ENCODE assay signal across 1 cellular context in genomic region chr21:43775795-43776430, GRCh38.
TF ChIP-seq lines count a peak whose summit lies in the region.

Gene CSTB (minus strand): TSS chr21:43776308. CDS start chr21:43776269, 39 bp downstream.

TF ChIP-seq in HepG2, 621 proteins besides CTCF, POLR2A, EP300 and RAD21 (continued from another document and continues in another):
- no peak for TF ChIP-seq PRDM4 (CRISPR knock-in tag; IDR thresholded peaks at IDR 0.05; ENCODE audit: borderline replicate concordance)
- no peak for TF ChIP-seq GPN1 (CRISPR knock-in tag; IDR thresholded peaks at IDR 0.05; ENCODE audit: borderline replicate concordance)
- TF ChIP-seq ZNF136 (CRISPR knock-in tag; IDR thresholded peaks at IDR 0.05; ENCODE audit: low read depth) = 0 out of 2 replicates have a peak, but pooled peaks have one; percentile 12
- no peak for TF ChIP-seq ZNF512 (CRISPR knock-in tag; IDR thresholded peaks at IDR 0.05)
- TF ChIP-seq MLX (CRISPR knock-in tag; IDR thresholded peaks at IDR 0.05) = no peak
- no peak for TF ChIP-seq KLF13 (CRISPR knock-in tag; IDR thresholded peaks at IDR 0.05)
- TF ChIP-seq HNF4G (IDR thresholded peaks at IDR 0.05; ENCODE audit: borderline replicate concordance, low read depth, low read length) = no peak
- TF ChIP-seq HNF4G (CRISPR knock-in tag; IDR thresholded peaks at IDR 0.05; ENCODE audit: borderline replicate concordance, low read depth) = 0 out of 2 replicates have a peak, but pooled peaks have one; percentile 7
- TF ChIP-seq ZNF607 (CRISPR knock-in tag; IDR thresholded peaks at IDR 0.05; ENCODE audit: borderline replicate concordance) = 0 out of 2 replicates have a peak, but pooled peaks have one; percentile 58
- TF ChIP-seq ATF4 (CRISPR knock-in tag; IDR thresholded peaks at IDR 0.05) = no peak
- TF ChIP-seq HDAC6 (IDR thresholded peaks at IDR 0.05; ENCODE audit: low read depth, low read length) = no peak
- TF ChIP-seq ESRRA (CRISPR knock-in tag; IDR thresholded peaks at IDR 0.05; ENCODE audit: low read depth) = no peak
- TF ChIP-seq PITX1 (CRISPR knock-in tag; IDR thresholded peaks at IDR 0.05) = no peak
- no peak for TF ChIP-seq ZNF569 (CRISPR knock-in tag; IDR thresholded peaks at IDR 0.05; ENCODE audit: borderline replicate concordance)
- TF ChIP-seq ZNF619 (CRISPR knock-in tag; IDR thresholded peaks at IDR 0.05) = no peak
- peak; percentile 77; the same call in 1 of the 2 replicates for TF ChIP-seq ZFP91 (CRISPR knock-in tag; IDR thresholded peaks at IDR 0.05; ENCODE audit: borderline replicate concordance)
- TF ChIP-seq TERF1 (CRISPR knock-in tag; IDR thresholded peaks at IDR 0.05) = no peak; the same call in 1 of the 2 replicates
- no peak for TF ChIP-seq FOXA1 (IDR thresholded peaks at IDR 0.05)
- no peak for TF ChIP-seq FOXA1 (CRISPR knock-in tag; IDR thresholded peaks at IDR 0.05)
- no peak for TF ChIP-seq SRSF9 (IDR thresholded peaks at IDR 0.05; ENCODE audit: borderline replicate concordance, insufficient read depth, low read depth, low read length, poor library complexity, severe bottlenecking)
- no peak for TF ChIP-seq ZFAT (CRISPR knock-in tag; conservative IDR thresholded peaks at IDR 0.05)
- 0 out of 2 replicates have a peak, but pooled peaks have one; percentile 46 for TF ChIP-seq PPARG (CRISPR knock-in tag; conservative IDR thresholded peaks at IDR 0.05)
- no peak for TF ChIP-seq NFATC3 (CRISPR knock-in tag; IDR thresholded peaks at IDR 0.05)
- TF ChIP-seq BRCA1 (CRISPR knock-in tag; IDR thresholded peaks at IDR 0.05) = no peak
- no peak for TF ChIP-seq ZNF580 (CRISPR knock-in tag; IDR thresholded peaks at IDR 0.05; ENCODE audit: borderline replicate concordance, low read depth)
- TF ChIP-seq SPEN (CRISPR knock-in tag; IDR thresholded peaks at IDR 0.05; ENCODE audit: low read depth) = peak; percentile 13; the same call in 1 of the 2 replicates
- peak; percentile 54 for TF ChIP-seq MED1 (CRISPR knock-in tag; IDR thresholded peaks at IDR 0.05)
- 0 out of 2 replicates have a peak, but pooled peaks have one; percentile 41 for TF ChIP-seq ZSCAN12 (CRISPR knock-in tag; IDR thresholded peaks at IDR 0.05)
- peak; percentile 47 for TF ChIP-seq TFDP2 (CRISPR knock-in tag; IDR thresholded peaks at IDR 0.05)
- TF ChIP-seq ZNF367 (CRISPR knock-in tag; IDR thresholded peaks at IDR 0.05; ENCODE audit: borderline replicate concordance) = no peak
- 0 out of 2 replicates have a peak, but pooled peaks have one; percentile 63 for TF ChIP-seq ZFYVE20 (CRISPR knock-in tag; IDR thresholded peaks at IDR 0.05; ENCODE audit: borderline replicate concordance, low read depth)
- no peak for TF ChIP-seq ZBTB39 (CRISPR knock-in tag; IDR thresholded peaks at IDR 0.05)
- TF ChIP-seq CHD2 (IDR thresholded peaks at IDR 0.05; ENCODE audit: low read depth, low read length) = no peak
- TF ChIP-seq ZNF510 (CRISPR knock-in tag; IDR thresholded peaks at IDR 0.05; ENCODE audit: low read depth) = no peak
- TF ChIP-seq REST (IDR thresholded peaks at IDR 0.05; ENCODE audit: borderline replicate concordance in 1 of 2, low read depth in 1 of 2, low read length in 2 of 2) = no peak
- TF ChIP-seq PCBP2 (optimal IDR thresholded peaks at IDR 0.05; ENCODE audit: low read depth, low read length, poor library complexity, severe bottlenecking) = no peak
- TF ChIP-seq HNRNPUL1 (IDR thresholded peaks at IDR 0.05; ENCODE audit: low read depth, low read length) = no peak
- no peak for TF ChIP-seq ZBTB42 (CRISPR knock-in tag; IDR thresholded peaks at IDR 0.05)
- no peak for TF ChIP-seq MBD4 (IDR thresholded peaks at IDR 0.05; ENCODE audit: borderline replicate concordance, low read length)
- no peak for TF ChIP-seq PHB2 (IDR thresholded peaks at IDR 0.05; ENCODE audit: partially characterized antibody)
- no peak for TF ChIP-seq XBP1 (CRISPR knock-in tag; IDR thresholded peaks at IDR 0.05)
- peak; percentile 18; the same call in 1 of the 2 replicates for TF ChIP-seq ZFP90 (CRISPR knock-in tag; IDR thresholded peaks at IDR 0.05; ENCODE audit: borderline replicate concordance)
- TF ChIP-seq ZNF775 (CRISPR knock-in tag; IDR thresholded peaks at IDR 0.05; ENCODE audit: borderline replicate concordance) = no peak
- TF ChIP-seq SETDB1 (CRISPR knock-in tag; IDR thresholded peaks at IDR 0.05; ENCODE audit: borderline replicate concordance) = no peak
- no peak for TF ChIP-seq ZNF597 (CRISPR knock-in tag; IDR thresholded peaks at IDR 0.05)
- TF ChIP-seq REL (CRISPR knock-in tag; conservative IDR thresholded peaks at IDR 0.05) = peak; percentile 34; the same call in 1 of the 2 replicates
- peak; percentile 33; the same call in 1 of the 2 replicates for TF ChIP-seq ZNF768 (CRISPR knock-in tag; IDR thresholded peaks at IDR 0.05)
- no peak for TF ChIP-seq ZMYM3 (CRISPR knock-in tag; IDR thresholded peaks at IDR 0.05)
- no peak for TF ChIP-seq ZEB1 (IDR thresholded peaks at IDR 0.05; ENCODE audit: insufficient replicate concordance, low read depth)
- no peak for TF ChIP-seq TBL1XR1 (IDR thresholded peaks at IDR 0.05; ENCODE audit: borderline replicate concordance, low read length, partially characterized antibody)
